In the genomic region with DNA sequence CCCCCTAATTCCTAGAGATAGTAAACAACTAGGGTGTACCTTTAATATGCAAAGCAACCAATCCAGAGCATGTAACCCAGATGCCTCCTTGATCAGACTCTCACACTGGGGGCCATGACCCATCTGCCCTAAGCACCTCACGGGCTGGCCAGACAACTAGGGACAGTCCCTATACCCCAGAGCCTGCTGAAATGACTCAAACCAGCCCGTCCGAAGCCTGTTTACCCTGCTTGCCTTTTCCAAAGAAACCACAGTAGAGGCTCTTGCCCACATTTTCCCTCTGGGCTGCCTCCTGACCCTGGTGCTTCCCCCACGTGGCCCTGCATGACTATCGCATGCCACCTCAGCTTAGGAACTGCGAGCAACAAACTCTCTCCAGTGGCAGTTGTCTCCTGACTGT, we compare ENCODE assay signal across 9 cellular contexts. TPM values are rescaled to one million over a fixed set of nuclear protein-coding genes. Genes with fewer than 3 reads are reported as not detected.
DNase-seq lines count a peak whose midpoint lies in the region; ATAC-seq and TF ChIP-seq lines count a peak whose summit lies in the region.
"Had no signal": no experiment of that assay in that cellular context is flagged by ENCODE, and none has a peak within 500 bp of the region (broad histone marks: within the 10 kb centered on the region; RNA-seq: fewer than 3 reads in every experiment).

No MANE protein-coding gene starts in this region.

- 83 to 96% (median 93%) methylated on average over 5 to 6 of the region's 6 CpGs for WGBS in heart left ventricle, 4 donors

- TF ChIP-seq POLR2A in heart left ventricle (IDR thresholded peaks at IDR 0.05), result no peak

- H3K27me3 Mint-ChIP-seq in immature natural killer cell (ENCODE audit: low read depth in 3 of 3), result peaks cover 0 to 1% (median 0%) of the 10 kb centered on the region in 3 donors

- peaks cover 29 to 44% of the 10 kb centered on the region in 2 donors for H3K4me1 Mint-ChIP-seq in immature natural killer cell

- peaks cover 0 to 13% (median 0%) of the 10 kb centered on the region in 12 donors for H3K4me1 ChIP-seq in heart left ventricle

- H3K27me3 ChIP-seq in heart left ventricle, result no peaks in the 10 kb centered on the region

- intact Hi-C loops in heart left ventricle (cut with DNase I), result no loop called here

- TF ChIP-seq CTCF in heart left ventricle (IDR thresholded peaks at IDR 0.05), result no peak

- H3K4me3 Mint-ChIP-seq in immature natural killer cell, result no peak overlapping the region

- H3K27ac Mint-ChIP-seq in immature natural killer cell, result peak overlapping the region in 2 of 6 donors; percentile 30 to 50

- H3K27ac ChIP-seq in heart left ventricle, result no peak overlapping the region

- peak; percentile 29 for DNase-seq in UCSD-AML1 (lab: John Stamatoyannopoulos, UW; ENCODE audit: unreplicated experiment)
- DNase-seq in stimulated activated CD4-positive, alpha-beta T cell treated with anti-CD3 and anti-CD28 coated beads, Interleukin-15, amount 100 ng/mL, for 48 hours (ENCODE audit: low read depth in 2 of 2), result peak; percentile 60 to 69
- no peak for DNase-seq in heart left ventricle
- no peak for DNase-seq in middle frontal gyrus (ENCODE audit: extremely low spot score, low spot score)
- DNase-seq in epidermal melanocyte (ENCODE audit: insufficient read length, low spot score), result no peak
- DNase-seq in immature natural killer cell, result no peak

- no peaks in the 10 kb centered on the region for H3K9me3 Mint-ChIP-seq in immature natural killer cell

- H3K36me3 Mint-ChIP-seq in immature natural killer cell, result peaks cover 0 to 6% (median 3%) of the 10 kb centered on the region in 3 donors

- peak; percentile 89 for ATAC-seq in GM18907 (IDR thresholded peaks at IDR 0.05; ENCODE audit: unreplicated experiment)
- ATAC-seq in HG02759 (IDR thresholded peaks at IDR 0.05; ENCODE audit: unreplicated experiment), result peak; percentile 93
- ATAC-seq in heart left ventricle, result no peak

- no peak overlapping the region for H3K4me3 ChIP-seq in heart left ventricle
- H3K4me3 ChIP-seq: skin epidermis had no signal

- no peaks in the 10 kb centered on the region for H3K9me3 ChIP-seq in heart left ventricle

- H3K36me3 ChIP-seq in heart left ventricle, result peaks cover 0 to 20% (median 0%) of the 10 kb centered on the region in 9 donors

RNA-seq across cellular contexts. Expression of a gene that starts 46.2 kb away (rescaled TPM):
- total RNA-seq in heart left ventricle, result 10 to 100 TPM in 2 of 9 donors, 1 to 10 TPM in 7; 1.6 to 25.2 (median 4.7) TPM
- polyA plus RNA-seq in heart left ventricle (1 to 10 TPM; 4.7 to 6.3 TPM), immature natural killer cell (10 to 100 TPM; 11.8 to 48.4 (median 40.7) TPM)

Comparison
In these comparisons a context has a peak if more than half of its experiments do, and no peak if none do; other contexts are left out.
1. ATAC-seq: peak in GM18907 (single experiment) and HG02759 (single experiment); none in heart left ventricle (0 of 4).
2. DNase-seq: peak in UCSD-AML1 (single experiment) and stimulated activated CD4-positive, alpha-beta T cell treated with anti-CD3 and anti-CD28 coated beads, Interleukin-15, amount 100 ng/mL, for 48 hours (2 of 2); none in heart left ventricle (0 of 5), middle frontal gyrus (single experiment), epidermal melanocyte (single experiment) and immature natural killer cell (0 of 3).